13 cellular contexts compared by ENCODE assay signal in the genomic region with DNA sequence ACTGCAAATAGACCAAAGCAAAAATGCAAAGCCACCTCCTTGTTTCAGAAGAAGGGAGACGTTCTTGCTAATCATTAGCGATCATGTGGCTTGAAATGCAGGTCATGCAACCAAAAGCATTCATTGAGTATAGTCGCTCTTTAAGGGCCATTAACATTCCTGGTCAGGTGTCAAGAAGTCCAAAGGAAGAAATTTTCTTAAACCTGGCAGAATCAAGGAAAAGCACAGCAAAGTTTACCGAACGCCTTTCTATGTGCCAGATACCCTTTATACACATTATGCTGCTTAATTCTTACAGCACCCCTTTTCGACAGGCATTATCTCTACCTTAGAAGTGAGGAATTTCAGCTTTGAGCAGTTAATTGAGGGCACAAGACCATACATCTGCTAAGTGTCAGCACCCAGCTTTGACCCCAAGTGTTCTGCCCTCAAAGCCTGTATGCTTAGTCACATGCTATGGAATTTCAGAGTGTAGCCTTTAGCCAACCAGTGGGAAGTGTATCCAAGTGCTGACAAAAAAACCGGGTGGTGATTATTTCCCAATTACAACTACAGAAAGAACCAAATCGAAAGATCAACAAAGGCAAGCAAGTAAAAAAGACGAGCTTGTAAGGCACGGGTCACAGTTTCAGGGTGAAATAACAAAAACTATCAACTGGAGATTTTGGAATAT.
DNase-seq lines count a peak whose midpoint lies in the region; ATAC-seq, FAIRE-seq and TF ChIP-seq lines count a peak whose summit lies in the region.
"Had no signal": no experiment of that assay in that cellular context is flagged by ENCODE, and none has a peak within 500 bp of the region (broad histone marks: within the 10 kb centered on the region; RNA-seq: fewer than 3 reads in every experiment).

No MANE protein-coding gene starts in this region.

- H3K4me3 ChIP-seq in breast epithelium = no peak overlapping the region
- no peak overlapping the region for H3K4me3 ChIP-seq in bronchial epithelial cell (ENCODE audit: low read depth, low read length)
- H3K4me3 ChIP-seq in lower lobe of right lung = peak overlapping the region; percentile 29
- H3K4me3 ChIP-seq: tibial nerve had no signal

- H3K36me3 ChIP-seq in breast epithelium (no peaks in the 10 kb centered on the region), bronchial epithelial cell (ENCODE audit: control insufficient read depth, insufficient read depth, low read length) (no peaks in the 10 kb centered on the region), lower lobe of right lung (no peaks in the 10 kb centered on the region)
- H3K36me3 ChIP-seq: tibial nerve had no signal

- intact Hi-C loops in MCF 10A (cut with micrococcal nuclease) (no loop called here), breast epithelium (cut with DNase I; ENCODE audit: low total_unique reads) (no loop called here), lower lobe of right lung (cut with DNase I) (no loop called here)
- intact Hi-C loops in activated CD8-positive, alpha-beta T cell treated with anti-CD3 and anti-CD28 coated beads for 36 hours (cut with micrococcal nuclease) = no loop called here

- ATAC-seq in lower lobe of right lung = peak; percentile 83 to 90
- ATAC-seq in activated CD8-positive, alpha-beta T cell treated with anti-CD3 and anti-CD28 coated beads for 36 hours = no peak
- no peak for ATAC-seq in activated CD8-positive, alpha-beta memory T cell treated with anti-CD3 and anti-CD28 coated beads, Interleukin-2, amount 10 ng/mL, durations not matched to agents 7 days and 5 days

- no TSS peak for BruUV-seq in MCF 10A (replicated peaks; lab: Mats Ljungman, UMichigan)

- FAIRE-seq in bronchial epithelial cell (lab: Jason Lieb, UNC) = no peak
- FAIRE-seq: A204.1 had no signal

- H3K27ac ChIP-seq in breast epithelium (no peak overlapping the region), lower lobe of right lung (peak overlapping the region; percentile 47), caudate nucleus (ENCODE audit: low read depth, low read length) (no peak overlapping the region)
- H3K27ac ChIP-seq: tibial nerve had no signal

- DNase-seq in MCF 10A (ENCODE audit: unreplicated experiment) = peak; percentile 75
- no peak for DNase-seq in breast epithelium (ENCODE audit: low spot score in 2 of 2)
- DNase-seq in bronchial epithelial cell (ENCODE audit: low read depth) = peak; percentile 76
- no peak for DNase-seq in lower lobe of right lung
- DNase-seq in type B pancreatic cell (ENCODE audit: extremely low spot score, unreplicated experiment) = no peak
- DNase-seq in activated CD8-positive, alpha-beta T cell treated with anti-CD3 and anti-CD28 coated beads for 36 hours = no peak
- no peak for DNase-seq in activated CD8-positive, alpha-beta memory T cell treated with anti-CD3 and anti-CD28 coated beads, Interleukin-2, amount 10 ng/mL, durations not matched to agents 7 days and 5 days
- DNase-seq in caudate nucleus (lab: John Stamatoyannopoulos, UW) = no peak
- DNase-seq: activated CD4-positive, alpha-beta T cell treated with anti-CD3 and anti-CD28 coated beads for 36 hours; GF-D8 had no signal

- H3K27me3 ChIP-seq in breast epithelium (no peaks in the 10 kb centered on the region), bronchial epithelial cell (ENCODE audit: control insufficient read depth, insufficient read depth, low read length) (no peaks in the 10 kb centered on the region), lower lobe of right lung (ENCODE audit: low read depth) (no peaks in the 10 kb centered on the region)
- H3K27me3 ChIP-seq: tibial nerve had no signal

- H3K4me3 Mint-ChIP-seq in MCF 10A (ENCODE audit: unreplicated experiment) (no peak overlapping the region), type B pancreatic cell (peak overlapping the region; percentile 53)
- H3K4me3 Mint-ChIP-seq in activated CD8-positive, alpha-beta T cell treated with anti-CD3 and anti-CD28 coated beads for 36 hours = no peak overlapping the region
- H3K4me3 Mint-ChIP-seq in activated CD8-positive, alpha-beta memory T cell treated with anti-CD3 and anti-CD28 coated beads, Interleukin-2, amount 10 ng/mL, durations not matched to agents 7 days and 5 days = no peak overlapping the region
- H3K4me3 Mint-ChIP-seq: activated CD4-positive, alpha-beta T cell treated with anti-CD3 and anti-CD28 coated beads for 36 hours had no signal

- H3K36me3 Mint-ChIP-seq in MCF 10A (ENCODE audit: insufficient read depth, unreplicated experiment) (no peaks in the 10 kb centered on the region), type B pancreatic cell (peaks cover 24% of the 10 kb centered on the region)
- H3K36me3 Mint-ChIP-seq in activated CD8-positive, alpha-beta T cell treated with anti-CD3 and anti-CD28 coated beads for 36 hours (ENCODE audit: low read depth) = no peaks in the 10 kb centered on the region
- H3K36me3 Mint-ChIP-seq in activated CD8-positive, alpha-beta memory T cell treated with anti-CD3 and anti-CD28 coated beads, Interleukin-2, amount 10 ng/mL, durations not matched to agents 7 days and 5 days = no peaks in the 10 kb centered on the region

- H3K4me1 ChIP-seq in breast epithelium = no peaks in the 10 kb centered on the region
- H3K4me1 ChIP-seq in lower lobe of right lung = peaks cover 9% of the 10 kb centered on the region
- H3K4me1 ChIP-seq: tibial nerve had no signal

- H3K9me3 Mint-ChIP-seq in MCF 10A (ENCODE audit: unreplicated experiment) (no peaks in the 10 kb centered on the region), type B pancreatic cell (no peaks in the 10 kb centered on the region)
- no peaks in the 10 kb centered on the region for H3K9me3 Mint-ChIP-seq in activated CD8-positive, alpha-beta T cell treated with anti-CD3 and anti-CD28 coated beads for 36 hours
- H3K9me3 Mint-ChIP-seq in activated CD8-positive, alpha-beta memory T cell treated with anti-CD3 and anti-CD28 coated beads, Interleukin-2, amount 10 ng/mL, durations not matched to agents 7 days and 5 days (ENCODE audit: low read depth) = no peaks in the 10 kb centered on the region

- H3K4me1 Mint-ChIP-seq in MCF 10A (ENCODE audit: insufficient read depth, unreplicated experiment) (peaks cover 19% of the 10 kb centered on the region), type B pancreatic cell (ENCODE audit: unreplicated experiment) (peaks cover 37% of the 10 kb centered on the region)
- H3K4me1 Mint-ChIP-seq in activated CD8-positive, alpha-beta T cell treated with anti-CD3 and anti-CD28 coated beads for 36 hours (ENCODE audit: low read depth) = peaks cover 6% of the 10 kb centered on the region
- H3K4me1 Mint-ChIP-seq in activated CD8-positive, alpha-beta memory T cell treated with anti-CD3 and anti-CD28 coated beads, Interleukin-2, amount 10 ng/mL, durations not matched to agents 7 days and 5 days = peaks cover 6% of the 10 kb centered on the region

- H3K27ac Mint-ChIP-seq in MCF 10A (ENCODE audit: low read depth, unreplicated experiment) (peak overlapping the region; percentile 46), type B pancreatic cell (peak overlapping the region; percentile 43)
- no peak overlapping the region for H3K27ac Mint-ChIP-seq in activated CD8-positive, alpha-beta T cell treated with anti-CD3 and anti-CD28 coated beads for 36 hours
- H3K27ac Mint-ChIP-seq in activated CD8-positive, alpha-beta memory T cell treated with anti-CD3 and anti-CD28 coated beads, Interleukin-2, amount 10 ng/mL, durations not matched to agents 7 days and 5 days = no peak overlapping the region

- POLR2A ChIA-PET in MCF 10A (lab: Yijun Ruan, JAX) = no interaction called here
- POLR2A ChIA-PET in activated CD8-positive, alpha-beta T cell treated with anti-CD3 and anti-CD28 coated beads for 36 hours (lab: Charles Lee) = no interaction called here

- no peak for TF ChIP-seq POLR2A in breast epithelium (IDR thresholded peaks at IDR 0.05)

- TF ChIP-seq CTCF in MCF 10A (IDR thresholded peaks at IDR 0.05; ENCODE audit: unreplicated experiment) = no peak
- TF ChIP-seq CTCF in breast epithelium (IDR thresholded peaks at IDR 0.05) = no peak
- TF ChIP-seq CTCF in bronchial epithelial cell (IDR thresholded peaks at IDR 0.05; ENCODE audit: insufficient read depth, low read length, severe bottlenecking) = no peak
- TF ChIP-seq CTCF in lower lobe of right lung (IDR thresholded peaks at IDR 0.05) = no peak
- no peak for TF ChIP-seq CTCF in type B pancreatic cell (conservative IDR thresholded peaks at IDR 0.05)
- no peak for TF ChIP-seq CTCF in activated CD8-positive, alpha-beta T cell treated with anti-CD3 and anti-CD28 coated beads for 36 hours (IDR thresholded peaks at IDR 0.05)

- CTCF ChIA-PET in MCF 10A (lab: Yijun Ruan, JAX) = no interaction called here
- CTCF ChIA-PET in activated CD8-positive, alpha-beta T cell treated with anti-CD3 and anti-CD28 coated beads for 36 hours (lab: Charles Lee) = interaction anchor here (1.5 to 1.6 kb wide), 2 partner anchors 48 to 73 kb away, joined by 3 read pairs; no protein-coding TSS in a partner anchor
- CTCF ChIA-PET in activated CD8-positive, alpha-beta memory T cell treated with anti-CD3 and anti-CD28 coated beads, Interleukin-2, amount 10 ng/mL, durations not matched to agents 7 days and 5 days (lab: Charles Lee) = no interaction called here

- no peaks in the 10 kb centered on the region for H3K27me3 Mint-ChIP-seq in MCF 10A (ENCODE audit: insufficient read depth, unreplicated experiment)
- H3K27me3 Mint-ChIP-seq in type B pancreatic cell = peaks cover 3% of the 10 kb centered on the region
- H3K27me3 Mint-ChIP-seq in activated CD8-positive, alpha-beta T cell treated with anti-CD3 and anti-CD28 coated beads for 36 hours = no peaks in the 10 kb centered on the region
- no peaks in the 10 kb centered on the region for H3K27me3 Mint-ChIP-seq in activated CD8-positive, alpha-beta memory T cell treated with anti-CD3 and anti-CD28 coated beads, Interleukin-2, amount 10 ng/mL, durations not matched to agents 7 days and 5 days
- H3K27me3 Mint-ChIP-seq: activated CD4-positive, alpha-beta T cell treated with anti-CD3 and anti-CD28 coated beads for 36 hours; IgD-negative memory B cell had no signal

- H3K9me3 ChIP-seq in breast epithelium (no peaks in the 10 kb centered on the region), lower lobe of right lung (no peaks in the 10 kb centered on the region)
- H3K9me3 ChIP-seq: tibial nerve had no signal

Comparison
In these comparisons a context has a peak if more than half of its experiments do, and no peak if none do; other contexts are left out.
1. DNase-seq: peak in MCF 10A (single experiment) and bronchial epithelial cell (single experiment); none in breast epithelium (0 of 2), lower lobe of right lung (single experiment), type B pancreatic cell (single experiment), activated CD8-positive, alpha-beta T cell treated with anti-CD3 and anti-CD28 coated beads for 36 hours (single experiment), activated CD8-positive, alpha-beta memory T cell treated with anti-CD3 and anti-CD28 coated beads, Interleukin-2, amount 10 ng/mL, durations not matched to agents 7 days and 5 days (single experiment) and caudate nucleus (0 of 61).
2. H3K27ac Mint-ChIP-seq: peak in MCF 10A (single experiment) and type B pancreatic cell (single experiment); none in activated CD8-positive, alpha-beta T cell treated with anti-CD3 and anti-CD28 coated beads for 36 hours (single experiment) and activated CD8-positive, alpha-beta memory T cell treated with anti-CD3 and anti-CD28 coated beads, Interleukin-2, amount 10 ng/mL, durations not matched to agents 7 days and 5 days (single experiment).
3. ATAC-seq: peak in lower lobe of right lung (2 of 2); none in activated CD8-positive, alpha-beta T cell treated with anti-CD3 and anti-CD28 coated beads for 36 hours (single experiment) and activated CD8-positive, alpha-beta memory T cell treated with anti-CD3 and anti-CD28 coated beads, Interleukin-2, amount 10 ng/mL, durations not matched to agents 7 days and 5 days (single experiment).